1 cellular context compared by ENCODE assay signal in genomic region chr6:31971993-31972708, GRCh38.
A peak's percentile ranks its signal among the peaks of the same experiment; 100 is the strongest.
TF ChIP-seq lines count a peak whose summit lies in the region.

TSS of gene DXO (minus strand) at chr6:31972138. CDS start at chr6:31971675, 463 bp downstream.

TF ChIP-seq in HepG2, 621 proteins besides CTCF, POLR2A, EP300 and RAD21 (continued from another document and continues in another):
- TF ChIP-seq CENPBD1 (CRISPR knock-in tag; IDR thresholded peaks at IDR 0.05; ENCODE audit: borderline replicate concordance, low read depth), result 0 out of 2 replicates have a peak, but pooled peaks have one; percentile 32
- no peak for TF ChIP-seq HOXA7 (CRISPR knock-in tag; IDR thresholded peaks at IDR 0.05)
- no peak for TF ChIP-seq PHF5A (CRISPR knock-in tag; IDR thresholded peaks at IDR 0.05; ENCODE audit: low read depth, unreplicated experiment)
- peak; percentile 64; the same call in 1 of the 2 replicates for TF ChIP-seq ZNF670 (CRISPR knock-in tag; IDR thresholded peaks at IDR 0.05; ENCODE audit: borderline replicate concordance)
- TF ChIP-seq RXRB (CRISPR knock-in tag; IDR thresholded peaks at IDR 0.05; ENCODE audit: borderline replicate concordance), result peak; percentile 48
- TF ChIP-seq ZNF451 (CRISPR knock-in tag; IDR thresholded peaks at IDR 0.05), result peak; percentile 83
- no peak for TF ChIP-seq ZNF282 (IDR thresholded peaks at IDR 0.05; ENCODE audit: partially characterized antibody)
- TF ChIP-seq PAXIP1 (CRISPR knock-in tag; conservative IDR thresholded peaks at IDR 0.05), result peak; percentile 65
- TF ChIP-seq GATA4 (IDR thresholded peaks at IDR 0.05; ENCODE audit: borderline replicate concordance, low read depth), result peak; percentile 45
- TF ChIP-seq NCOA5 (CRISPR knock-in tag; IDR thresholded peaks at IDR 0.05), result no peak
- TF ChIP-seq CREB1 (IDR thresholded peaks at IDR 0.05), result peak; percentile 99
- TF ChIP-seq CREB1 (CRISPR knock-in tag; IDR thresholded peaks at IDR 0.05), result peak; percentile 100
- peak; percentile 71; the same call in 1 of the 2 replicates for TF ChIP-seq TFAP4 (IDR thresholded peaks at IDR 0.05; ENCODE audit: borderline replicate concordance, low read depth)
- no peak for TF ChIP-seq GPBP1L1 (CRISPR knock-in tag; IDR thresholded peaks at IDR 0.05)
- no peak for TF ChIP-seq PAF1 (CRISPR knock-in tag; IDR thresholded peaks at IDR 0.05)
- TF ChIP-seq NFYB (CRISPR knock-in tag; IDR thresholded peaks at IDR 0.05), result peak; percentile 81
- peak; percentile 92 for TF ChIP-seq ZNF572 (CRISPR knock-in tag; IDR thresholded peaks at IDR 0.05)
- peak; percentile 69 for TF ChIP-seq ZXDC (CRISPR knock-in tag; IDR thresholded peaks at IDR 0.05)
- TF ChIP-seq ZNF24 (IDR thresholded peaks at IDR 0.05), result 0 out of 2 replicates have a peak, but pooled peaks have one; percentile 13
- peak; percentile 76; the same call in 1 of the 2 replicates for TF ChIP-seq TBP (CRISPR knock-in tag; IDR thresholded peaks at IDR 0.05)
- TF ChIP-seq PCBP1 (IDR thresholded peaks at IDR 0.05; ENCODE audit: borderline replicate concordance, low read depth, low read length), result peak; percentile 84; the same call in 1 of the 2 replicates
- peak; percentile 17; the same call in 1 of the 2 replicates for TF ChIP-seq HMG20A (CRISPR knock-in tag; IDR thresholded peaks at IDR 0.05; ENCODE audit: borderline replicate concordance)
- no peak for TF ChIP-seq ZNF33A (CRISPR knock-in tag; IDR thresholded peaks at IDR 0.05; ENCODE audit: borderline replicate concordance)
- TF ChIP-seq HMGXB3 (CRISPR knock-in tag; IDR thresholded peaks at IDR 0.05; ENCODE audit: borderline replicate concordance), result peak; percentile 96
- no peak for TF ChIP-seq MAFF (IDR thresholded peaks at IDR 0.05; ENCODE audit: low read depth, low read length)
- TF ChIP-seq NR2F1 (CRISPR knock-in tag; IDR thresholded peaks at IDR 0.05), result peak in 1 of 2 experiments; percentile 43; a peak in 2 of 4 replicates
- peak; percentile 49 for TF ChIP-seq RXRA (CRISPR knock-in tag; IDR thresholded peaks at IDR 0.05)
- TF ChIP-seq TGIF2 (CRISPR knock-in tag; IDR thresholded peaks at IDR 0.05), result peak; percentile 95
- TF ChIP-seq ZNF703 (CRISPR knock-in tag; IDR thresholded peaks at IDR 0.05; ENCODE audit: borderline replicate concordance), result peak; percentile 59; the same call in 1 of the 2 replicates
- TF ChIP-seq ZNF543 (CRISPR knock-in tag; IDR thresholded peaks at IDR 0.05), result peak; percentile 74; the same call in 1 of the 2 replicates
- TF ChIP-seq MZF1 (CRISPR knock-in tag; IDR thresholded peaks at IDR 0.05; ENCODE audit: borderline replicate concordance), result no peak
- TF ChIP-seq ZNF83 (CRISPR knock-in tag; IDR thresholded peaks at IDR 0.05; ENCODE audit: borderline replicate concordance), result no peak; the same call in 1 of the 2 replicates
- TF ChIP-seq ZNF660 (CRISPR knock-in tag; IDR thresholded peaks at IDR 0.05; ENCODE audit: borderline replicate concordance, low read depth), result no peak
- no peak; the same call in 1 of the 2 replicates for TF ChIP-seq GLI4 (CRISPR knock-in tag; IDR thresholded peaks at IDR 0.05; ENCODE audit: borderline replicate concordance)
- 0 out of 2 replicates have a peak, but pooled peaks have one; percentile 43 for TF ChIP-seq ELK4 (CRISPR knock-in tag; IDR thresholded peaks at IDR 0.05; ENCODE audit: borderline replicate concordance)
- peak; percentile 75 for TF ChIP-seq ISL2 (CRISPR knock-in tag; IDR thresholded peaks at IDR 0.05)
- no peak for TF ChIP-seq ZSCAN30 (CRISPR knock-in tag; IDR thresholded peaks at IDR 0.05)
- TF ChIP-seq ISX (CRISPR knock-in tag; conservative IDR thresholded peaks at IDR 0.05), result 0 out of 2 replicates have a peak, but pooled peaks have one; percentile 32
- no peak for TF ChIP-seq PHB2 (IDR thresholded peaks at IDR 0.05; ENCODE audit: partially characterized antibody)
- TF ChIP-seq IKZF4 (CRISPR knock-in tag; IDR thresholded peaks at IDR 0.05; ENCODE audit: borderline replicate concordance, low read depth, not compliant biosample characterization), result peak; percentile 76
- TF ChIP-seq MAZ (IDR thresholded peaks at IDR 0.05; ENCODE audit: borderline replicate concordance, low read depth, low read length), result peak; percentile 91
- peak; percentile 97 for TF ChIP-seq MAZ (CRISPR knock-in tag; IDR thresholded peaks at IDR 0.05; ENCODE audit: low read depth)
- TF ChIP-seq ZSCAN20 (CRISPR knock-in tag; IDR thresholded peaks at IDR 0.05; ENCODE audit: borderline replicate concordance), result 0 out of 2 replicates have a peak, but pooled peaks have one; percentile 52
- peak; percentile 77 for TF ChIP-seq PHF21A (CRISPR knock-in tag; IDR thresholded peaks at IDR 0.05)
- TF ChIP-seq SP2 (CRISPR knock-in tag; IDR thresholded peaks at IDR 0.05), result peak; percentile 81
- TF ChIP-seq DMTF1 (CRISPR knock-in tag; IDR thresholded peaks at IDR 0.05), result no peak
- no peak for TF ChIP-seq PCBP2 (optimal IDR thresholded peaks at IDR 0.05; ENCODE audit: low read depth, low read length, poor library complexity, severe bottlenecking)
- TF ChIP-seq ZFYVE20 (CRISPR knock-in tag; IDR thresholded peaks at IDR 0.05; ENCODE audit: borderline replicate concordance, low read depth), result peak; percentile 77; the same call in 1 of the 2 replicates
- TF ChIP-seq MAFK (conservative IDR thresholded peaks at IDR 0.05 in 1 of 2, IDR thresholded peaks at IDR 0.05 in 1 of 2; ENCODE audit: low read length in 2 of 2), result no peak
- no peak for TF ChIP-seq ZNF546 (CRISPR knock-in tag; conservative IDR thresholded peaks at IDR 0.05)
- TF ChIP-seq CEBPG (CRISPR knock-in tag; IDR thresholded peaks at IDR 0.05), result peak; percentile 95
- TF ChIP-seq DDIT3 (CRISPR knock-in tag; IDR thresholded peaks at IDR 0.05), result no peak
